In the genomic region with DNA sequence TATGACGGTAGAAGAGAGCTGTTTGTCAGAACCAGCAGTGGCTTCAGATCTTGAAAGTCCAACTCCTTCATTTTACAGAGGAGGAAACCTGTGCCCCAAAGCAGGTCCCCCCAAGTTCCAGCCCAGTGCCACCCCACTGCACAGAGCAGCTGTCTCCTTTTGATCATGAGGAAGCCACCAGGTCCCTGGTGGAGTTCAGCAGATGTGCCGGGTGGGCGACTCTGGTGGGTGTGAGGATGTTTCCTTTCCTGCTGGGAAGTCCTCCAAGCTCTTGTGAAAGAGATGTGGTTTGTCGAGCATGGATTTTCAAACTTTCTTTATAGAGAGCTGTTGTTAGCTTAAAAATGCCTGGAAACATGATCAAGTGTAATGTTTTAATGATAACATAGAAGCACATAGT, we compare ENCODE assay signal across 11 cellular contexts. TPM values are rescaled to one million over a fixed set of nuclear protein-coding genes. Genes with fewer than 3 reads are reported as not detected.
DNase-seq lines count a peak whose midpoint lies in the region; ATAC-seq and TF ChIP-seq lines count a peak whose summit lies in the region.
"Had no signal": no experiment of that assay in that cellular context is flagged by ENCODE, and none has a peak within 500 bp of the region (broad histone marks: within the 10 kb centered on the region; RNA-seq: fewer than 3 reads in every experiment).

No MANE protein-coding gene starts in this region.

- H3K4me2 ChIP-seq in OCI-LY1 (ENCODE audit: low read length): peak overlapping the region; percentile 13; the same call in 1 of the 2 replicates

- no peaks in the 10 kb centered on the region for H3K27me3 Mint-ChIP-seq in CD4-positive, CD25-positive, alpha-beta regulatory T cell
- no peaks in the 10 kb centered on the region for H3K27me3 Mint-ChIP-seq in effector memory CD8-positive, alpha-beta T cell
- H3K27me3 Mint-ChIP-seq in nephron progenitor cell (ENCODE audit: low read depth, poor library complexity): no peaks in the 10 kb centered on the region
- H3K27me3 Mint-ChIP-seq in progenitor cell of endocrine pancreas: no peaks in the 10 kb centered on the region

- no peaks in the 10 kb centered on the region for H3F3A ChIP-seq in OCI-LY1 (ENCODE audit: insufficient read depth, low read length)

- H3K36me3 Mint-ChIP-seq in CD4-positive, CD25-positive, alpha-beta regulatory T cell: peaks cover 10% of the 10 kb centered on the region
- H3K36me3 Mint-ChIP-seq in effector memory CD8-positive, alpha-beta T cell (ENCODE audit: insufficient read depth): peaks cover 3% of the 10 kb centered on the region
- H3K36me3 Mint-ChIP-seq in nephron progenitor cell (ENCODE audit: low read depth) (peaks cover 28% of the 10 kb centered on the region), progenitor cell of endocrine pancreas (ENCODE audit: insufficient read depth) (no peaks in the 10 kb centered on the region)

- no peak overlapping the region for H3K4me3 ChIP-seq in CD4-positive, CD25-positive, alpha-beta regulatory T cell (ENCODE audit: low read depth, low read length)
- no peak overlapping the region for H3K4me3 ChIP-seq in OCI-LY1 (ENCODE audit: low read depth, low read length, poor library complexity, severe bottlenecking)

- DNase-seq in CD4-positive, CD25-positive, alpha-beta regulatory T cell: no peak
- no peak for DNase-seq in effector memory CD8-positive, alpha-beta T cell
- DNase-seq in nephron progenitor cell (no peak), progenitor cell of endocrine pancreas (ENCODE audit: low spot score, unreplicated experiment) (no peak), NCI-H2081 treated with DMSO at 0.1 percent for 48 hours (lab: John Stamatoyannopoulos, UW) (no peak), NOMO-1 (lab: John Stamatoyannopoulos, UW; ENCODE audit: unreplicated experiment in 2 of 2) (no peak), ecto neural progenitor cell (ENCODE audit: low spot score) (no peak)
- DNase-seq: DND-41, MV-4-11 had no signal

- no peak overlapping the region for H2AFZ ChIP-seq in OCI-LY1 (ENCODE audit: low read length)
- H2AFZ ChIP-seq: parathyroid adenoma had no signal

- no peaks in the 10 kb centered on the region for H3K27me3 ChIP-seq in CD4-positive, CD25-positive, alpha-beta regulatory T cell (ENCODE audit: control insufficient read depth, insufficient read depth, low read length)
- H3K27me3 ChIP-seq in OCI-LY1 (ENCODE audit: insufficient read depth, low read length): no peaks in the 10 kb centered on the region

- H3K27ac ChIP-seq in CD4-positive, CD25-positive, alpha-beta regulatory T cell (ENCODE audit: insufficient read depth, low read length, poor library complexity, severe bottlenecking): peak overlapping the region; percentile 98
- H3K27ac ChIP-seq in OCI-LY1 (ENCODE audit: low read depth, low read length, poor library complexity, severe bottlenecking): peak overlapping the region; percentile 63
- H3K27ac ChIP-seq: parathyroid adenoma had no signal

- H4K20me1 ChIP-seq in OCI-LY1 (ENCODE audit: insufficient read depth, low read length): no peaks in the 10 kb centered on the region

- peaks cover 39 to 98% (median 83%) of the 10 kb centered on the region in 4 donors for H3K4me1 Mint-ChIP-seq in CD4-positive, CD25-positive, alpha-beta regulatory T cell
- H3K4me1 Mint-ChIP-seq in effector memory CD8-positive, alpha-beta T cell (ENCODE audit: low read depth in 2 of 2): peaks cover 83% of the 10 kb centered on the region in 2 donors
- peaks cover 91% of the 10 kb centered on the region for H3K4me1 Mint-ChIP-seq in nephron progenitor cell
- peaks cover 16% of the 10 kb centered on the region for H3K4me1 Mint-ChIP-seq in progenitor cell of endocrine pancreas (ENCODE audit: low read depth)

- peaks cover 0 to 1% (median 0%) of the 10 kb centered on the region in 7 donors for H3K9me3 Mint-ChIP-seq in CD4-positive, CD25-positive, alpha-beta regulatory T cell
- no peaks in the 10 kb centered on the region for H3K9me3 Mint-ChIP-seq in effector memory CD8-positive, alpha-beta T cell
- H3K9me3 Mint-ChIP-seq in nephron progenitor cell (peaks cover 7% of the 10 kb centered on the region), progenitor cell of endocrine pancreas (ENCODE audit: low read depth) (no peaks in the 10 kb centered on the region)

- peak overlapping the region; percentile 92 to 98 (median 92) for H3K27ac Mint-ChIP-seq in CD4-positive, CD25-positive, alpha-beta regulatory T cell
- H3K27ac Mint-ChIP-seq in effector memory CD8-positive, alpha-beta T cell: peak overlapping the region; percentile 93 to 99
- H3K27ac Mint-ChIP-seq in nephron progenitor cell: peak overlapping the region; percentile 86
- no peak overlapping the region for H3K27ac Mint-ChIP-seq in progenitor cell of endocrine pancreas

- H3K9me2 ChIP-seq in OCI-LY1 (ENCODE audit: low read depth, low read length): no peaks in the 10 kb centered on the region

- peak overlapping the region; percentile 30; the same call in 1 of the 2 replicates for H3K9ac ChIP-seq in OCI-LY1 (ENCODE audit: low read length)
- H3K9ac ChIP-seq: parathyroid adenoma had no signal

- no peaks in the 10 kb centered on the region for H3K36me3 ChIP-seq in CD4-positive, CD25-positive, alpha-beta regulatory T cell (ENCODE audit: control insufficient read depth, insufficient read depth, low read length)
- H3K36me3 ChIP-seq in OCI-LY1 (ENCODE audit: insufficient read depth, low read length): peaks cover 4% of the 10 kb centered on the region; the same call in 1 of the 2 replicates

- TF ChIP-seq CTCF in OCI-LY1 (IDR thresholded peaks at IDR 0.05; ENCODE audit: low read length) (no peak), nephron progenitor cell (IDR thresholded peaks at IDR 0.05) (no peak), progenitor cell of endocrine pancreas (IDR thresholded peaks at IDR 0.05; ENCODE audit: unreplicated experiment) (no peak)

- peaks cover 17% of the 10 kb centered on the region; the same call in 1 of the 2 replicates for H3K79me2 ChIP-seq in OCI-LY1 (ENCODE audit: insufficient read depth, low read length)

- ATAC-seq in CD4-positive, CD25-positive, alpha-beta regulatory T cell (ENCODE audit: low read depth in 2 of 2): no peak
- no peak for ATAC-seq in effector memory CD8-positive, alpha-beta T cell (replicated peaks)

- peaks cover 87% of the 10 kb centered on the region for H3K4me1 ChIP-seq in CD4-positive, CD25-positive, alpha-beta regulatory T cell (ENCODE audit: control insufficient read depth, insufficient read depth, low read length, poor library complexity, severe bottlenecking)
- peaks cover 91% of the 10 kb centered on the region for H3K4me1 ChIP-seq in OCI-LY1 (ENCODE audit: insufficient read depth, low read length, severe bottlenecking)

- no peaks in the 10 kb centered on the region for H3K9me3 ChIP-seq in CD4-positive, CD25-positive, alpha-beta regulatory T cell (ENCODE audit: control insufficient read depth in 2 of 2, low read length in 2 of 2)
- H3K9me3 ChIP-seq in OCI-LY1 (ENCODE audit: low read length): no peaks in the 10 kb centered on the region

- peak overlapping the region; percentile 22 to 83 (median 62) for H3K4me3 Mint-ChIP-seq in CD4-positive, CD25-positive, alpha-beta regulatory T cell
- H3K4me3 Mint-ChIP-seq in effector memory CD8-positive, alpha-beta T cell: peak overlapping the region; percentile 53 to 66
- H3K4me3 Mint-ChIP-seq in nephron progenitor cell (no peak overlapping the region), progenitor cell of endocrine pancreas (ENCODE audit: low read depth) (no peak overlapping the region)

RNA-seq across cellular contexts. Expression of a gene that starts 52.0 kb away (rescaled TPM):
- 76.6 TPM for total RNA-seq in CD4-positive, CD25-positive, alpha-beta regulatory T cell
- polyA plus RNA-seq in CD4-positive, CD25-positive, alpha-beta regulatory T cell: 10 to 100 TPM; 12.0 to 17.0 (median 14.5) TPM
- 49.9 and 51.3 TPM in 2 replicates for total RNA-seq in progenitor cell of endocrine pancreas

Comparison
In these comparisons a context has a peak if more than half of its experiments do, and no peak if none do; other contexts are left out.
1. H3K4me3 Mint-ChIP-seq: peak in CD4-positive, CD25-positive, alpha-beta regulatory T cell (4 of 4) and effector memory CD8-positive, alpha-beta T cell (2 of 2); none in nephron progenitor cell (single experiment) and progenitor cell of endocrine pancreas (single experiment).